In genomic region chr4:61540944-61541343, GRCh38 we compare ENCODE assay signal across 14 cellular contexts.
DNase-seq lines count a peak whose midpoint lies in the region; ATAC-seq and TF ChIP-seq lines count a peak whose summit lies in the region.
"Had no signal": no experiment of that assay in that cellular context is flagged by ENCODE, and none has a peak within 500 bp of the region (broad histone marks: within the 10 kb centered on the region; RNA-seq: fewer than 3 reads in every experiment).

No MANE protein-coding gene starts in this region.

- intact Hi-C loops in Right ventricle myocardium inferior (cut with DNase I), result loop anchor here (10.0 kb wide), 1 partner anchor 594 kb away; no protein-coding TSS in a partner anchor
- intact Hi-C loops in transverse colon (cut with DNase I; ENCODE audit: low total_unique reads), result no loop called here
- intact Hi-C loops in activated naive CD4-positive, alpha-beta T cell treated with anti-CD3 and anti-CD28 coated beads for 36 hours (cut with micrococcal nuclease), result no loop called here

- WGBS in transverse colon (ENCODE audit: low coverage in 1 of 2), 2 donors, result 43 to 54% methylated on average over 1 to 2 of the region's 2 CpGs

- TF ChIP-seq CTCF in cardiac muscle cell (IDR thresholded peaks at IDR 0.05; ENCODE audit: low read depth, low read length), result no peak
- no peak for TF ChIP-seq CTCF in brain (conservative IDR thresholded peaks at IDR 0.05)
- peak in 3 of 5 experiments; percentile 20 to 72 (median 49) for TF ChIP-seq CTCF in transverse colon (IDR thresholded peaks at IDR 0.05)

- no peak for ATAC-seq in Right ventricle myocardium inferior
- ATAC-seq in natural killer cell treated with Interleukin-12 subunit alpha and Interleukin-12 subunit beta and Interleukin-15 and Interleukin-18, amount 100 ng/mL, for 72 hours, result no peak
- ATAC-seq: Panc1 had no signal

- no peak for TF ChIP-seq EP300 in transverse colon (IDR thresholded peaks at IDR 0.05; ENCODE audit: low read depth)

- CTCF ChIA-PET in activated naive CD4-positive, alpha-beta T cell treated with anti-CD3 and anti-CD28 coated beads for 36 hours (lab: Charles Lee), result no interaction called here

- H3K27me3 ChIP-seq in cardiac muscle cell, result no peaks in the 10 kb centered on the region
- no peaks in the 10 kb centered on the region for H3K27me3 ChIP-seq in transverse colon
- H3K27me3 ChIP-seq: upper lobe of left lung had no signal

- no peak for TF ChIP-seq POLR2A in transverse colon (IDR thresholded peaks at IDR 0.05)

- in situ Hi-C loops in transverse colon (cut with MboI; ENCODE audit: low pct_ligation_motif_present in 1 of 4, low pct_unique_long_range_greater_than_20kb in 1 of 4, low sequenced_read_pairs in 3 of 4), result no loop called here

- H3K27ac ChIP-seq in cardiac muscle cell (peak overlapping the region; percentile 61), transverse colon (peak overlapping the region; percentile 8 to 54 (median 46))
- H3K27ac ChIP-seq: upper lobe of left lung had no signal

- H3K36me3 Mint-ChIP-seq in brain, result peaks cover 16% of the 10 kb centered on the region
- peaks cover 2% of the 10 kb centered on the region for H3K36me3 Mint-ChIP-seq in activated naive CD4-positive, alpha-beta T cell treated with anti-CD3 and anti-CD28 coated beads for 36 hours (ENCODE audit: low read depth)
- no peaks in the 10 kb centered on the region for H3K36me3 Mint-ChIP-seq in natural killer cell treated with Interleukin-12 subunit alpha and Interleukin-12 subunit beta and Interleukin-15 and Interleukin-18, amount 100 ng/mL, for 72 hours

- no peak overlapping the region for H3K4me3 Mint-ChIP-seq in brain
- H3K4me3 Mint-ChIP-seq in activated naive CD4-positive, alpha-beta T cell treated with anti-CD3 and anti-CD28 coated beads for 36 hours, result no peak overlapping the region
- no peak overlapping the region for H3K4me3 Mint-ChIP-seq in natural killer cell treated with Interleukin-12 subunit alpha and Interleukin-12 subunit beta and Interleukin-15 and Interleukin-18, amount 100 ng/mL, for 72 hours
- H3K4me3 Mint-ChIP-seq: activated CD4-positive, alpha-beta memory T cell treated with anti-CD3 and anti-CD28 coated beads, Interleukin-2, amount 10 ng/mL, durations not matched to agents 7 days and 5 days had no signal

- H3K9me3 ChIP-seq in cardiac muscle cell (ENCODE audit: low read depth), result no peaks in the 10 kb centered on the region
- no peaks in the 10 kb centered on the region for H3K9me3 ChIP-seq in transverse colon
- H3K9me3 ChIP-seq: upper lobe of left lung had no signal

- H3K27me3 Mint-ChIP-seq in brain, result peaks cover 6% of the 10 kb centered on the region
- H3K27me3 Mint-ChIP-seq in activated naive CD4-positive, alpha-beta T cell treated with anti-CD3 and anti-CD28 coated beads for 36 hours (ENCODE audit: low read depth), result no peaks in the 10 kb centered on the region
- no peaks in the 10 kb centered on the region for H3K27me3 Mint-ChIP-seq in natural killer cell treated with Interleukin-12 subunit alpha and Interleukin-12 subunit beta and Interleukin-15 and Interleukin-18, amount 100 ng/mL, for 72 hours
- H3K27me3 Mint-ChIP-seq: activated CD4-positive, alpha-beta memory T cell treated with anti-CD3 and anti-CD28 coated beads, Interleukin-2, amount 10 ng/mL, durations not matched to agents 7 days and 5 days had no signal

- H3K4me1 ChIP-seq in cardiac muscle cell (ENCODE audit: low read depth) (peaks cover 26% of the 10 kb centered on the region), transverse colon (peaks cover 0 to 15% (median 1%) of the 10 kb centered on the region in 4 donors)
- H3K4me1 ChIP-seq: upper lobe of left lung had no signal

- peak overlapping the region in 3 of 5 experiments; percentile 21 to 30 (median 24) for H3K27ac Mint-ChIP-seq in brain
- no peak overlapping the region for H3K27ac Mint-ChIP-seq in activated naive CD4-positive, alpha-beta T cell treated with anti-CD3 and anti-CD28 coated beads for 36 hours
- H3K27ac Mint-ChIP-seq in natural killer cell treated with Interleukin-12 subunit alpha and Interleukin-12 subunit beta and Interleukin-15 and Interleukin-18, amount 100 ng/mL, for 72 hours, result no peak overlapping the region
- H3K27ac Mint-ChIP-seq: activated CD4-positive, alpha-beta memory T cell treated with anti-CD3 and anti-CD28 coated beads, Interleukin-2, amount 10 ng/mL, durations not matched to agents 7 days and 5 days had no signal

- peaks cover 19% of the 10 kb centered on the region for H3K4me1 Mint-ChIP-seq in brain
- H3K4me1 Mint-ChIP-seq in activated naive CD4-positive, alpha-beta T cell treated with anti-CD3 and anti-CD28 coated beads for 36 hours (ENCODE audit: low read depth), result no peaks in the 10 kb centered on the region
- H3K4me1 Mint-ChIP-seq in natural killer cell treated with Interleukin-12 subunit alpha and Interleukin-12 subunit beta and Interleukin-15 and Interleukin-18, amount 100 ng/mL, for 72 hours (ENCODE audit: low read depth in 2 of 2), result no peaks in the 10 kb centered on the region
- H3K4me1 Mint-ChIP-seq: activated CD4-positive, alpha-beta memory T cell treated with anti-CD3 and anti-CD28 coated beads, Interleukin-2, amount 10 ng/mL, durations not matched to agents 7 days and 5 days had no signal

- no peaks in the 10 kb centered on the region for H3K36me3 ChIP-seq in cardiac muscle cell
- H3K36me3 ChIP-seq in transverse colon, result no peaks in the 10 kb centered on the region
- H3K36me3 ChIP-seq: upper lobe of left lung had no signal

- H3K4me3 ChIP-seq in cardiac muscle cell (no peak overlapping the region), transverse colon (no peak overlapping the region)
- H3K4me3 ChIP-seq: upper lobe of left lung had no signal

- DNase-seq in cardiac muscle cell (ENCODE audit: low read depth in 1 of 2, low spot score in 1 of 2) (peak in 1 of 2 donors; percentile 64), Right ventricle myocardium inferior (ENCODE audit: missing footprints) (no peak), NCI-H510A treated with DMSO at 0.1 percent for 48 hours (lab: John Stamatoyannopoulos, UW) (peak; percentile 17), transverse colon (peak; percentile 80), NAMALWA (ENCODE audit: low spot score) (no peak)
- DNase-seq in activated naive CD4-positive, alpha-beta T cell treated with anti-CD3 and anti-CD28 coated beads for 36 hours, result no peak
- no peak for DNase-seq in natural killer cell treated with Interleukin-12 subunit alpha and Interleukin-12 subunit beta and Interleukin-15 and Interleukin-18, amount 100 ng/mL, for 72 hours (ENCODE audit: low spot score)
- DNase-seq: activated CD4-positive, alpha-beta memory T cell treated with anti-CD3 and anti-CD28 coated beads, Interleukin-2, amount 10 ng/mL, durations not matched to agents 7 days and 5 days; aorta; DMS79 treated with DMSO at 0.1 percent for 48 hours; KG1; upper lobe of left lung had no signal

- peaks cover 2 to 20% (median 9%) of the 10 kb centered on the region in 5 experiments for H3K9me3 Mint-ChIP-seq in brain
- peaks cover 10% of the 10 kb centered on the region for H3K9me3 Mint-ChIP-seq in activated naive CD4-positive, alpha-beta T cell treated with anti-CD3 and anti-CD28 coated beads for 36 hours
- peaks cover 26% of the 10 kb centered on the region for H3K9me3 Mint-ChIP-seq in natural killer cell treated with Interleukin-12 subunit alpha and Interleukin-12 subunit beta and Interleukin-15 and Interleukin-18, amount 100 ng/mL, for 72 hours

Comparison
In these comparisons a context has a peak if more than half of its experiments do, and no peak if none do; other contexts are left out.
1. DNase-seq: peak in NCI-H510A treated with DMSO at 0.1 percent for 48 hours (single experiment) and transverse colon (single experiment); none in Right ventricle myocardium inferior (single experiment), NAMALWA (single experiment), activated naive CD4-positive, alpha-beta T cell treated with anti-CD3 and anti-CD28 coated beads for 36 hours (single experiment) and natural killer cell treated with Interleukin-12 subunit alpha and Interleukin-12 subunit beta and Interleukin-15 and Interleukin-18, amount 100 ng/mL, for 72 hours (single experiment).
2. CTCF ChIP-seq: peak in transverse colon (3 of 5); none in cardiac muscle cell (single experiment) and brain (0 of 2).
3. H3K27ac Mint-ChIP-seq: peak in brain (3 of 5); none in activated naive CD4-positive, alpha-beta T cell treated with anti-CD3 and anti-CD28 coated beads for 36 hours (single experiment) and natural killer cell treated with Interleukin-12 subunit alpha and Interleukin-12 subunit beta and Interleukin-15 and Interleukin-18, amount 100 ng/mL, for 72 hours (0 of 2).